ENCODE assay signal across 25 cellular contexts in the genomic region with DNA sequence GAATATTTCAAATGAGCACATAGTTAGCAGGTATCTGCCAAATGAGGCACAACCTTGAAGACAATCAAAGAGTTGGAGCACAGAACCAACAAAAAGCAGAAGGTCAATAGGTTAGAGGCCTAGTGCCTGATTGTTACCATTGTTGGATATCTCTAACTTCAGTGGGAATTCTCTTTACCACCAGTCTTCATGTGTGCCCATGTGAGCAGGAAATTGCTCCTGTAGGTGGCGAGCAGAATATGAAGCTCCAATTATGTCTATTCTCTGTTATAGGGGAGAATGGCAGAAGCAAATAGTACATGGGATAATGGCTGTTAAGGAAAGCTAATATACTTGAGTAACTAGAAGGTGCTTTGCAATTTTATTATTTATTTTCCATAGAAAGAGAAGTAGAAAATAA. TPM values are rescaled to one million over a fixed set of nuclear protein-coding genes. Genes with fewer than 3 reads are reported as not detected.
DNase-seq lines count a peak whose midpoint lies in the region; ATAC-seq and TF ChIP-seq lines count a peak whose summit lies in the region.
"Had no signal": no experiment of that assay in that cellular context is flagged by ENCODE, and none has a peak within 500 bp of the region (broad histone marks: within the 10 kb centered on the region; RNA-seq: fewer than 3 reads in every experiment).

No MANE protein-coding gene starts in this region.

- H3K9me3 ChIP-seq in A673 (ENCODE audit: low read depth, low read length, poor library complexity, severe bottlenecking) (no peaks in the 10 kb centered on the region), HCT116 (ENCODE audit: control insufficient read depth in 1 of 2, insufficient read depth in 1 of 2, low read depth in 1 of 2, low read length in 2 of 2) (no peaks in the 10 kb centered on the region), SK-N-SH (no peaks in the 10 kb centered on the region), testis (no peaks in the 10 kb centered on the region), uterus (no peaks in the 10 kb centered on the region)
- H3K9me3 ChIP-seq: body of pancreas, HAP-1, heart left ventricle, left ventricle myocardium inferior, prostate gland, tibial artery had no signal

- H3K4me2 ChIP-seq in HCT116 (ENCODE audit: low read length), result no peak overlapping the region
- H3K4me2 ChIP-seq in SK-N-SH, result no peak overlapping the region

- H2AFZ ChIP-seq in HCT116 (ENCODE audit: low read depth, low read length, poor library complexity, severe bottlenecking), result no peak overlapping the region
- H2AFZ ChIP-seq in SK-N-SH (ENCODE audit: low read depth), result no peak overlapping the region

- DNase-seq in A673 (ENCODE audit: low spot score) (no peak), HCT116 (ENCODE audit: low read depth, low spot score) (no peak), SK-N-SH (no peak), epithelial cell of proximal tubule (ENCODE audit: low read depth) (no peak), DMS79 treated with DMSO at 0.1 percent for 48 hours (lab: John Stamatoyannopoulos, UW) (no peak), testis (no peak), uterus (no peak), midbrain (lab: John Stamatoyannopoulos, UW) (no peak)
- DNase-seq: activated CD4-positive, alpha-beta T cell treated with anti-CD3 and anti-CD28 coated beads for 1 hour; body of pancreas; CD8-positive, alpha-beta T cell; cortex of kidney; heart left ventricle; Karpas-422; left ventricle myocardium inferior; NCI-H2171 treated with DMSO at 0.1 percent for 48 hours; NCI-H774; stimulated activated CD4-positive, alpha-beta T cell treated with anti-CD3 and anti-CD28 coated beads, Interleukin-2, amount 100 ng/mL, for 48 hours; stimulated activated naive CD8-positive, alpha-beta T cell treated with anti-CD3 and anti-CD28 coated beads, Interleukin-15, Interleukin-2, amounts not matched to agents 100 U/mL and 50 U/mL, for 24 hours; tibial artery had no signal

- intact Hi-C loops in A673 (cut with micrococcal nuclease; ENCODE audit: unreplicated experiment) (no loop called here), HCT116 (cut with micrococcal nuclease) (no loop called here), testis (cut with DNase I; ENCODE audit: low total_unique reads) (no loop called here), uterus (cut with DNase I; ENCODE audit: low total_unique reads) (no loop called here)

- peaks cover 7% of the 10 kb centered on the region for H3K27me3 ChIP-seq in A673 (replicated peaks; ENCODE audit: insufficient read depth, low read depth, low read length, poor library complexity)
- H3K27me3 ChIP-seq in HCT116 (ENCODE audit: insufficient read depth, low read length), result no peaks in the 10 kb centered on the region
- no peaks in the 10 kb centered on the region for H3K27me3 ChIP-seq in SK-N-SH (ENCODE audit: insufficient read depth)
- H3K27me3 ChIP-seq in testis, result no peaks in the 10 kb centered on the region
- no peaks in the 10 kb centered on the region for H3K27me3 ChIP-seq in uterus
- H3K27me3 ChIP-seq: body of pancreas, tibial artery had no signal

- TF ChIP-seq POLR2A in HCT116 (IDR thresholded peaks at IDR 0.05; ENCODE audit: borderline replicate concordance, extremely low read depth, insufficient read depth, insufficient read length), result no peak
- no peak for TF ChIP-seq POLR2A in testis (IDR thresholded peaks at IDR 0.05)
- no peak for TF ChIP-seq POLR2A in uterus (IDR thresholded peaks at IDR 0.05)

- RAD21 ChIA-PET in HCT116 (lab: Charles Lee; ENCODE audit: low non-redundant PET in 1 of 2, low total read pairs in 2 of 2, uncharacterized antibody in 2 of 2, unreplicated experiment in 2 of 2), result no interaction called here

- H3K79me2 ChIP-seq in HCT116 (ENCODE audit: insufficient read depth, low read length) (no peaks in the 10 kb centered on the region), SK-N-SH (ENCODE audit: insufficient read depth) (no peaks in the 10 kb centered on the region)

- 46% methylated on average over 1 of the region's 1 CpG for WGBS in SK-N-SH (ENCODE audit: low lambda C conversion rate)
- WGBS in testis, 2 donors, result 82 to 90% methylated on average over 1 of the region's 1 CpG

- no peaks in the 10 kb centered on the region for H3K4me1 ChIP-seq in A673 (ENCODE audit: insufficient read depth, low read length, poor library complexity, severe bottlenecking)
- H3K4me1 ChIP-seq in HCT116 (ENCODE audit: control insufficient read depth in 1 of 2, insufficient read depth in 2 of 2, low read length in 2 of 2), result no peaks in the 10 kb centered on the region
- H3K4me1 ChIP-seq in SK-N-SH (ENCODE audit: control insufficient read depth in 1 of 2, insufficient read depth in 2 of 2, low read depth in 1 of 2, low read length in 1 of 2), result no peaks in the 10 kb centered on the region
- no peaks in the 10 kb centered on the region for H3K4me1 ChIP-seq in testis
- H3K4me1 ChIP-seq in uterus, result no peaks in the 10 kb centered on the region
- H3K4me1 ChIP-seq: body of pancreas, HAP-1, heart left ventricle, left ventricle myocardium inferior, prostate gland, tibial artery had no signal

- BruUV-seq in A673 (replicated peaks; lab: Mats Ljungman, UMichigan), result no TSS peak
- BruUV-seq in HCT116 (replicated peaks; lab: Mats Ljungman, UMichigan), result no TSS peak

- H3K9ac ChIP-seq in HCT116 (ENCODE audit: low read length) (no peak overlapping the region), SK-N-SH (no peak overlapping the region)

- TF ChIP-seq CTCF in A673 (conservative IDR thresholded peaks at IDR 0.05; ENCODE audit: low read depth, low read length), result peak; percentile 34
- peak in 2 of 3 experiments; percentile 24 to 39; a peak in 1 of 6 replicates for TF ChIP-seq CTCF in HCT116 (IDR thresholded peaks at IDR 0.05 in 2 of 3, conservative IDR thresholded peaks at IDR 0.05 in 1 of 3; ENCODE audit: borderline replicate concordance in 1 of 3, insufficient read depth in 1 of 3, low read depth in 2 of 3, low read length in 2 of 3)
- peak; percentile 14; the same call in 1 of the 2 replicates for TF ChIP-seq CTCF in SK-N-SH (IDR thresholded peaks at IDR 0.05)
- TF ChIP-seq CTCF in epithelial cell of proximal tubule (conservative IDR thresholded peaks at IDR 0.05; ENCODE audit: low read depth, low read length), result peak; percentile 31
- TF ChIP-seq CTCF in testis (IDR thresholded peaks at IDR 0.05), result no peak
- TF ChIP-seq CTCF in uterus (IDR thresholded peaks at IDR 0.05), result no peak

- POLR2A ChIA-PET in A673 (lab: Charles Lee; ENCODE audit: low non-redundant PET), result no interaction called here
- POLR2A ChIA-PET in HCT116 (lab: Charles Lee), result no interaction called here
- POLR2A ChIA-PET in SK-N-SH (lab: Yijun Ruan, JAX), result no interaction called here

- peak; percentile 23; the same call in 1 of the 2 replicates for TF ChIP-seq RAD21 in HCT116 (IDR thresholded peaks at IDR 0.05; ENCODE audit: low read depth)
- no peak for TF ChIP-seq RAD21 in SK-N-SH (IDR thresholded peaks at IDR 0.05; ENCODE audit: low read length)

- peak; percentile 86 for ATAC-seq in HCT116
- ATAC-seq: body of pancreas; CD8-positive, alpha-beta T cell; heart left ventricle; stimulated activated naive CD8-positive, alpha-beta T cell treated with anti-CD3 and anti-CD28 coated beads, Interleukin-15, Interleukin-2, amounts not matched to agents 100 U/mL and 50 U/mL, for 24 hours had no signal

- H3F3A ChIP-seq in SK-N-SH (replicated peaks; ENCODE audit: insufficient read depth), result no peaks in the 10 kb centered on the region

- H3K27ac ChIP-seq in A673 (ENCODE audit: low read depth, low read length, poor library complexity, severe bottlenecking) (no peak overlapping the region), HCT116 (ENCODE audit: low read depth, low read length) (no peak overlapping the region), SK-N-SH (ENCODE audit: low read depth in 2 of 2, low read length in 1 of 2) (no peak overlapping the region), testis (peak overlapping the region in 1 of 2 donors; percentile 28), uterus (no peak overlapping the region)
- H3K27ac ChIP-seq: body of pancreas, heart left ventricle, left ventricle myocardium inferior, prostate gland, skin epidermis, tibial artery had no signal

- CTCF ChIA-PET in A673 (lab: Charles Lee) (interaction anchor here (0.6 kb wide), 1 partner anchor 15 kb away, joined by 3 read pairs; no protein-coding TSS in a partner anchor), HCT116 (lab: Charles Lee) (interaction anchor here (1.1 to 1.5 kb wide), 2 partner anchors 10 to 11 kb away, joined by 3 read pairs; no protein-coding TSS in a partner anchor), SK-N-SH (lab: Yijun Ruan, JAX) (interaction anchor here (1.1 kb wide), 1 partner anchor 14 kb away, joined by 3 read pairs; no protein-coding TSS in a partner anchor)

- H3K36me3 ChIP-seq in A673 (ENCODE audit: insufficient read depth, low read length, poor library complexity, severe bottlenecking) (no peaks in the 10 kb centered on the region), HCT116 (ENCODE audit: control insufficient read depth in 1 of 2, insufficient read depth in 2 of 2, low read length in 2 of 2) (no peaks in the 10 kb centered on the region), SK-N-SH (replicated peaks in 1 of 2; ENCODE audit: control insufficient read depth in 1 of 2, insufficient read depth in 2 of 2, low read length in 1 of 2) (no peaks in the 10 kb centered on the region), testis (ENCODE audit: low read depth, missing control alignments) (no peaks in the 10 kb centered on the region), uterus (no peaks in the 10 kb centered on the region)
- H3K36me3 ChIP-seq: HAP-1, heart left ventricle, left ventricle myocardium inferior, prostate gland, tibial artery had no signal

- TF ChIP-seq EP300 in SK-N-SH (IDR thresholded peaks at IDR 0.05; ENCODE audit: borderline replicate concordance in 1 of 2, low read depth in 1 of 2, low read length in 1 of 2), result no peak

- H3K9me2 ChIP-seq in HCT116 (ENCODE audit: insufficient read depth), result no peaks in the 10 kb centered on the region
- H3K9me2 ChIP-seq in SK-N-SH, result no peaks in the 10 kb centered on the region

- no peaks in the 10 kb centered on the region for H4K20me1 ChIP-seq in HCT116 (ENCODE audit: insufficient read depth)
- no peaks in the 10 kb centered on the region for H4K20me1 ChIP-seq in SK-N-SH (ENCODE audit: insufficient read depth)

- H3K4me3 ChIP-seq in A673 (ENCODE audit: low read depth, low read length, poor library complexity, severe bottlenecking), result no peak overlapping the region
- no peak overlapping the region for H3K4me3 ChIP-seq in HCT116 (replicated peaks in 1 of 2; ENCODE audit: low read depth in 1 of 2, low read length in 2 of 2)
- no peak overlapping the region for H3K4me3 ChIP-seq in SK-N-SH (ENCODE audit: low read depth in 2 of 2, low read length in 1 of 2)
- H3K4me3 ChIP-seq in epithelial cell of proximal tubule (ENCODE audit: low read depth, low read length), result no peak overlapping the region
- no peak overlapping the region for H3K4me3 ChIP-seq in testis
- no peak overlapping the region for H3K4me3 ChIP-seq in uterus
- H3K4me3 ChIP-seq: body of pancreas, HAP-1, heart left ventricle, left ventricle myocardium inferior, prostate gland, skin epidermis, tibial artery had no signal

RNA-seq across cellular contexts. Expression of a gene that starts 14.9 kb away (rescaled TPM):
- total RNA-seq in A673 (2021) (not detected in 2 replicates), HCT116 (2021; ENCODE audit: unreplicated experiment) (9.3 TPM), epithelial cell of proximal tubule (under 0.01 and 0.69 TPM in 2 replicates), testis (10 to 100 TPM; 37.4 to 40.3 TPM), uterus (1 to 10 TPM in 1 of 4 donors, under 1 TPM in 1, not detected in 2; 0.41 to 3.3 TPM)
- 4.1 and 5.6 TPM in 2 replicates for polyA plus RNA-seq in HCT116 (2012)
- polyA plus RNA-seq in SK-N-SH (2012; rRNA removed) (0.15 and 0.16 TPM in 2 replicates), testis (ENCODE audit: insufficient read depth, low read depth, low replicate concordance) (28.1 TPM)
- polyA plus RNA-seq in SK-N-SH (2012; cell fraction: cytosol; rRNA removed), result 0.12 and 0.13 TPM in 2 replicates
- 0.12 and 0.13 TPM in 2 replicates for polyA plus RNA-seq in SK-N-SH (2012; cell fraction: nucleus; rRNA removed)
- total RNA-seq: CD8-positive, alpha-beta T cell; Daoy; mononuclear cell had no signal

Comparison
In these comparisons a context has a peak if more than half of its experiments do, and no peak if none do; other contexts are left out.
1. CTCF ChIP-seq: peak in A673 (single experiment), HCT116 (2 of 3), SK-N-SH (single experiment) and epithelial cell of proximal tubule (single experiment); none in testis (0 of 3) and uterus (0 of 4).